Comparison of ENCODE assay signal across 18 cellular contexts in genomic region chr14:73833024-73833423, GRCh38. TPM values are rescaled to one million over a fixed set of nuclear protein-coding genes. Genes with fewer than 3 reads are reported as not detected.
DNase-seq lines count a peak whose midpoint lies in the region; ATAC-seq and TF ChIP-seq lines count a peak whose summit lies in the region.
"Had no signal": no experiment of that assay in that cellular context is flagged by ENCODE, and none has a peak within 500 bp of the region (broad histone marks: within the 10 kb centered on the region; RNA-seq: fewer than 3 reads in every experiment).

No MANE protein-coding gene starts in this region.

- POLR2A ChIA-PET in activated CD4-positive, alpha-beta memory T cell treated with anti-CD3 and anti-CD28 coated beads, Interleukin-2, amount 10 ng/mL, durations not matched to agents 7 days and 5 days (lab: Charles Lee), result no interaction called here

- H3K27me3 ChIP-seq in smooth muscle cell (ENCODE audit: low read depth), result no peaks in the 10 kb centered on the region
- no peaks in the 10 kb centered on the region for H3K27me3 ChIP-seq in effector memory CD4-positive, alpha-beta T cell (replicated peaks; ENCODE audit: control insufficient read depth, insufficient read depth, low read length, poor library complexity, severe bottlenecking)
- H3K27me3 ChIP-seq: gastrocnemius medialis, ovary had no signal

- no peaks in the 10 kb centered on the region for H3K27me3 Mint-ChIP-seq in activated CD4-positive, alpha-beta memory T cell treated with anti-CD3 and anti-CD28 coated beads, Interleukin-2, amount 10 ng/mL, durations not matched to agents 7 days and 5 days
- H3K27me3 Mint-ChIP-seq: stimulated activated naive CD8-positive, alpha-beta T cell treated with anti-CD3 and anti-CD28 coated beads, Interleukin-15, amount 100 ng/mL, for 72 hours had no signal

- H3K9me3 Mint-ChIP-seq in activated naive CD4-positive, alpha-beta T cell treated with anti-CD3 and anti-CD28 coated beads, Interleukin-2, amount 50 U/mL, for 72 hours, result no peaks in the 10 kb centered on the region
- no peaks in the 10 kb centered on the region for H3K9me3 Mint-ChIP-seq in activated CD4-positive, alpha-beta memory T cell treated with anti-CD3 and anti-CD28 coated beads, Interleukin-2, amount 10 ng/mL, durations not matched to agents 7 days and 5 days
- H3K9me3 Mint-ChIP-seq: immature natural killer cell; stimulated activated naive CD8-positive, alpha-beta T cell treated with anti-CD3 and anti-CD28 coated beads, Interleukin-15, amount 100 ng/mL, for 72 hours had no signal

- peak overlapping the region in 1 of 2 donors; percentile 73 for H3K27ac Mint-ChIP-seq in activated naive CD4-positive, alpha-beta T cell treated with anti-CD3 and anti-CD28 coated beads, Interleukin-2, amount 50 U/mL, for 72 hours
- H3K27ac Mint-ChIP-seq in activated CD4-positive, alpha-beta memory T cell treated with anti-CD3 and anti-CD28 coated beads, Interleukin-2, amount 10 ng/mL, durations not matched to agents 7 days and 5 days, result no peak overlapping the region
- H3K27ac Mint-ChIP-seq: immature natural killer cell; stimulated activated naive CD8-positive, alpha-beta T cell treated with anti-CD3 and anti-CD28 coated beads, Interleukin-15, amount 100 ng/mL, for 72 hours had no signal

- CTCF ChIA-PET in activated CD4-positive, alpha-beta memory T cell treated with anti-CD3 and anti-CD28 coated beads, Interleukin-2, amount 10 ng/mL, durations not matched to agents 7 days and 5 days (lab: Charles Lee), result no interaction called here

- no peaks in the 10 kb centered on the region for H3K79me2 ChIP-seq in smooth muscle cell (ENCODE audit: low read depth)

- H3F3A ChIP-seq in smooth muscle cell (ENCODE audit: low read depth), result no peaks in the 10 kb centered on the region

- peaks cover 24% of the 10 kb centered on the region for H3K4me1 Mint-ChIP-seq in activated CD4-positive, alpha-beta memory T cell treated with anti-CD3 and anti-CD28 coated beads, Interleukin-2, amount 10 ng/mL, durations not matched to agents 7 days and 5 days
- H3K4me1 Mint-ChIP-seq: immature natural killer cell had no signal

- H3K4me2 ChIP-seq in smooth muscle cell, result peak overlapping the region; percentile 60

- no peak for TF ChIP-seq CTCF in fibroblast of pulmonary artery (IDR thresholded peaks at IDR 0.05; ENCODE audit: low read length, missing control alignments)
- no peak for TF ChIP-seq CTCF in smooth muscle cell (IDR thresholded peaks at IDR 0.05; ENCODE audit: borderline replicate concordance, insufficient read depth, poor library complexity, severe bottlenecking)

- DNase-seq in GM04503 (ENCODE audit: low read depth) (peak; percentile 13), SK-MEL-5 (ENCODE audit: low read depth, low spot score) (peak; percentile 18), fibroblast of pulmonary artery (ENCODE audit: low read depth) (peak; percentile 53), smooth muscle cell (lab: John Stamatoyannopoulos, UW; ENCODE audit: unreplicated experiment) (no peak)
- DNase-seq in effector memory CD4-positive, alpha-beta T cell, result no peak
- DNase-seq in activated naive CD4-positive, alpha-beta T cell treated with anti-CD3 and anti-CD28 coated beads, Interleukin-2, amount 50 U/mL, for 72 hours (ENCODE audit: low spot score in 2 of 2), result no peak
- no peak for DNase-seq in activated CD4-positive, alpha-beta memory T cell treated with anti-CD3 and anti-CD28 coated beads, Interleukin-2, amount 10 ng/mL, durations not matched to agents 7 days and 5 days
- DNase-seq: activated effector memory CD4-positive, alpha-beta T cell treated with anti-CD3 and anti-CD28 coated beads, Interleukin-2, amount 50 U/mL, for 16 hours; DND-41; effector CD8-positive, alpha-beta T cell; gastrocnemius medialis; immature natural killer cell; NCI-H187; stimulated activated naive CD8-positive, alpha-beta T cell treated with anti-CD3 and anti-CD28 coated beads, Interleukin-15, amount 100 ng/mL, for 72 hours; WERI-Rb-1 had no signal

- no peak overlapping the region for H3K4me3 Mint-ChIP-seq in activated CD4-positive, alpha-beta memory T cell treated with anti-CD3 and anti-CD28 coated beads, Interleukin-2, amount 10 ng/mL, durations not matched to agents 7 days and 5 days
- H3K4me3 Mint-ChIP-seq: immature natural killer cell; stimulated activated naive CD8-positive, alpha-beta T cell treated with anti-CD3 and anti-CD28 coated beads, Interleukin-15, amount 100 ng/mL, for 72 hours had no signal

- H3K36me3 Mint-ChIP-seq in activated naive CD4-positive, alpha-beta T cell treated with anti-CD3 and anti-CD28 coated beads, Interleukin-2, amount 50 U/mL, for 72 hours, result no peaks in the 10 kb centered on the region
- no peaks in the 10 kb centered on the region for H3K36me3 Mint-ChIP-seq in activated CD4-positive, alpha-beta memory T cell treated with anti-CD3 and anti-CD28 coated beads, Interleukin-2, amount 10 ng/mL, durations not matched to agents 7 days and 5 days (ENCODE audit: low read depth)
- H3K36me3 Mint-ChIP-seq: immature natural killer cell had no signal

- ATAC-seq in activated naive CD4-positive, alpha-beta T cell treated with anti-CD3 and anti-CD28 coated beads, Interleukin-2, amount 50 U/mL, for 72 hours, result no peak
- no peak for ATAC-seq in HG03460 (IDR thresholded peaks at IDR 0.05; ENCODE audit: unreplicated experiment)
- ATAC-seq: gastrocnemius medialis; stimulated activated naive CD8-positive, alpha-beta T cell treated with anti-CD3 and anti-CD28 coated beads, Interleukin-15, amount 100 ng/mL, for 72 hours had no signal

- H3K27ac ChIP-seq in smooth muscle cell (ENCODE audit: low read depth), result no peak overlapping the region
- H3K27ac ChIP-seq in effector memory CD4-positive, alpha-beta T cell (ENCODE audit: insufficient read depth, low read length, poor library complexity, severe bottlenecking), result no peak overlapping the region
- H3K27ac ChIP-seq: C4-2B, gastrocnemius medialis, ovary, WERI-Rb-1 had no signal

- WGBS in smooth muscle cell (ENCODE audit: low lambda C conversion rate), result 89% methylated on average over 1 of the region's 1 CpG

- H3K4me1 ChIP-seq in smooth muscle cell (ENCODE audit: low read depth), result peaks cover 11% of the 10 kb centered on the region
- H3K4me1 ChIP-seq in effector memory CD4-positive, alpha-beta T cell (ENCODE audit: control insufficient read depth, insufficient read depth, low read length, poor library complexity, severe bottlenecking), result no peaks in the 10 kb centered on the region
- H3K4me1 ChIP-seq: gastrocnemius medialis had no signal

- no peak overlapping the region for H3K4me3 ChIP-seq in fibroblast of pulmonary artery (replicated peaks; ENCODE audit: low read depth, low read length)
- no peak overlapping the region for H3K4me3 ChIP-seq in smooth muscle cell
- no peak overlapping the region for H3K4me3 ChIP-seq in effector memory CD4-positive, alpha-beta T cell (ENCODE audit: insufficient read depth, low read depth, low read length, poor library complexity, severe bottlenecking)
- H3K4me3 ChIP-seq: gastrocnemius medialis, ovary had no signal

- H2AFZ ChIP-seq in smooth muscle cell (ENCODE audit: low read depth), result peak overlapping the region; percentile 72

- in situ Hi-C loops in SK-MEL-5 (cut with HindIII; ENCODE audit: low pct_unique_long_range_greater_than_20kb, low sequenced_read_pairs), result no loop called here

- H3K9me3 ChIP-seq in smooth muscle cell (replicated peaks; ENCODE audit: low read depth), result no peaks in the 10 kb centered on the region
- H3K9me3 ChIP-seq in effector memory CD4-positive, alpha-beta T cell (ENCODE audit: control insufficient read depth, low read length), result no peaks in the 10 kb centered on the region
- H3K9me3 ChIP-seq: gastrocnemius medialis, ovary had no signal

- H3K9ac ChIP-seq in smooth muscle cell (ENCODE audit: low read depth), result no peak overlapping the region

- no peaks in the 10 kb centered on the region for H3K36me3 ChIP-seq in smooth muscle cell (ENCODE audit: low read depth)
- H3K36me3 ChIP-seq in effector memory CD4-positive, alpha-beta T cell (ENCODE audit: control insufficient read depth, insufficient read depth, low read length), result no peaks in the 10 kb centered on the region
- H3K36me3 ChIP-seq: gastrocnemius medialis, ovary, WERI-Rb-1 had no signal

- H4K20me1 ChIP-seq in smooth muscle cell (ENCODE audit: low read depth), result no peaks in the 10 kb centered on the region

RNA-seq across cellular contexts. Expression of gene PTGR2, which starts 18.6 kb away (rescaled TPM):
- 6.6 and 7.7 TPM in 2 replicates for total RNA-seq in SK-MEL-5 (2014; rRNA removed; shearing (Covaris generic))
- polyA plus RNA-seq in SK-MEL-5 (2015; cell fraction: cytosol; rRNA removed), result 7.0 and 7.2 TPM in 2 replicates
- polyA plus RNA-seq in SK-MEL-5 (2015; cell fraction: nucleus; rRNA removed), result 16.5 and 17.7 TPM in 2 replicates
- total RNA-seq in smooth muscle cell, result 3.7 and 4.7 TPM in 2 replicates
- 2.9 and 4.0 TPM in 2 replicates for polyA plus RNA-seq in smooth muscle cell
- total RNA-seq in activated naive CD4-positive, alpha-beta T cell treated with anti-CD3 and anti-CD28 coated beads, Interleukin-2, amount 50 U/mL, for 72 hours, result 1 to 10 TPM; 6.4 to 9.6 TPM
- 1 to 10 TPM; 2.3 to 2.8 TPM for total RNA-seq in activated CD4-positive, alpha-beta memory T cell treated with anti-CD3 and anti-CD28 coated beads, Interleukin-2, amount 10 ng/mL, durations not matched to agents 7 days and 5 days

RNA-seq across cellular contexts. Expression of gene ZNF410, which starts 53.6 kb away (rescaled TPM):
- total RNA-seq in SK-MEL-5 (2014; rRNA removed; shearing (Covaris generic)), result 63.9 and 69.7 TPM in 2 replicates
- 26.9 and 41.8 TPM in 2 replicates for polyA plus RNA-seq in SK-MEL-5 (2015; cell fraction: cytosol; rRNA removed)
- 29.6 and 54.0 TPM in 2 replicates for polyA plus RNA-seq in SK-MEL-5 (2015; cell fraction: nucleus; rRNA removed)
- total RNA-seq in smooth muscle cell, result 67.3 and 67.4 TPM in 2 replicates
- 45.1 and 46.9 TPM in 2 replicates for polyA plus RNA-seq in smooth muscle cell
- total RNA-seq in activated naive CD4-positive, alpha-beta T cell treated with anti-CD3 and anti-CD28 coated beads, Interleukin-2, amount 50 U/mL, for 72 hours, result 10 to 100 TPM; 52.9 to 98.7 TPM
- total RNA-seq in activated CD4-positive, alpha-beta memory T cell treated with anti-CD3 and anti-CD28 coated beads, Interleukin-2, amount 10 ng/mL, durations not matched to agents 7 days and 5 days, result 10 to 100 TPM; 54.2 to 56.5 TPM

Comparison
In these comparisons a context has a peak if more than half of its experiments do, and no peak if none do; other contexts are left out.
1. DNase-seq: peak in GM04503 (single experiment), SK-MEL-5 (single experiment) and fibroblast of pulmonary artery (single experiment); none in smooth muscle cell (single experiment), effector memory CD4-positive, alpha-beta T cell (0 of 3), activated naive CD4-positive, alpha-beta T cell treated with anti-CD3 and anti-CD28 coated beads, Interleukin-2, amount 50 U/mL, for 72 hours (0 of 2) and activated CD4-positive, alpha-beta memory T cell treated with anti-CD3 and anti-CD28 coated beads, Interleukin-2, amount 10 ng/mL, durations not matched to agents 7 days and 5 days (single experiment).